Comparison of ENCODE assay signal across 2 cellular contexts in genomic region chr7:151630349-151630748, GRCh38.
TF ChIP-seq lines count a peak whose summit lies in the region.

No MANE protein-coding gene starts in this region.

TF ChIP-seq in IMR-90, 13 proteins besides CTCF, POLR2A, EP300 and RAD21:
- TF ChIP-seq USF2 (IDR thresholded peaks at IDR 0.05; ENCODE audit: low read depth, low read length) (no peak), MXI1 (IDR thresholded peaks at IDR 0.05; ENCODE audit: borderline replicate concordance, low read depth, low read length) (no peak), MAZ (IDR thresholded peaks at IDR 0.05; ENCODE audit: borderline replicate concordance, low read depth, low read length) (no peak), MAFK (IDR thresholded peaks at IDR 0.05; ENCODE audit: low read depth, low read length) (no peak), CHD1 (IDR thresholded peaks at IDR 0.05; ENCODE audit: low read depth, low read length) (no peak), BHLHE40 (IDR thresholded peaks at IDR 0.05; ENCODE audit: low read depth, low read length) (no peak), SMC3 (IDR thresholded peaks at IDR 0.05; ENCODE audit: low read depth, low read length) (no peak), CEBPB (IDR thresholded peaks at IDR 0.05; ENCODE audit: low read depth, low read length) (no peak)
TF ChIP-seq in IMR-90: peak in this region for 0.

TF ChIP-seq in K562, 482 proteins besides CTCF, POLR2A, EP300 and RAD21:
- TF ChIP-seq FUS (optimal IDR thresholded peaks at IDR 0.05; ENCODE audit: low read depth, low read length): no peak
- no peak for TF ChIP-seq CBFA2T3 (IDR thresholded peaks at IDR 0.05)
- peak; percentile 23 for TF ChIP-seq BRD9 (IDR thresholded peaks at IDR 0.05; ENCODE audit: low read depth, partially characterized antibody)
- TF ChIP-seq RBM25 (IDR thresholded peaks at IDR 0.05; ENCODE audit: low read depth, low read length, severe bottlenecking): peak; percentile 100
- no peak for TF ChIP-seq ATF2 (CRISPR knock-in tag; IDR thresholded peaks at IDR 0.05)
- no peak for TF ChIP-seq EP400 (IDR thresholded peaks at IDR 0.05)
- TF ChIP-seq ARID2 (IDR thresholded peaks at IDR 0.05): no peak
- TF ChIP-seq ZFP1 (CRISPR knock-in tag; IDR thresholded peaks at IDR 0.05): no peak
- peak; percentile 72 to 79 for TF ChIP-seq KDM1A (IDR thresholded peaks at IDR 0.05)
- TF ChIP-seq SMARCA5 (IDR thresholded peaks at IDR 0.05): peak; percentile 66; the same call in 1 of the 2 replicates
- TF ChIP-seq U2AF1 (optimal IDR thresholded peaks at IDR 0.05; ENCODE audit: low read depth, low read length): peak; percentile 34
- TF ChIP-seq NFIC (IDR thresholded peaks at IDR 0.05): 0 out of 2 replicates have a peak, but pooled peaks have one; percentile 21
- no peak for TF ChIP-seq EZH2 (IDR thresholded peaks at IDR 0.05; ENCODE audit: borderline replicate concordance, low read depth, low read length)
- peak; percentile 91 for TF ChIP-seq BCOR (IDR thresholded peaks at IDR 0.05)
- TF ChIP-seq ZNF512 (tag; IDR thresholded peaks at IDR 0.05): peak; percentile 60; the same call in 1 of the 2 replicates
- TF ChIP-seq ZFP36 (IDR thresholded peaks at IDR 0.05; ENCODE audit: low read depth, low read length, partially characterized antibody): peak; percentile 89
- TF ChIP-seq ZC3H4 (CRISPR knock-in tag; IDR thresholded peaks at IDR 0.05; ENCODE audit: borderline replicate concordance): no peak
- TF ChIP-seq TRIM28 (IDR thresholded peaks at IDR 0.05): no peak
- TF ChIP-seq CBX1 (IDR thresholded peaks at IDR 0.05; ENCODE audit: low read depth): no peak
- no peak for TF ChIP-seq RAD51 (IDR thresholded peaks at IDR 0.05; ENCODE audit: borderline replicate concordance, low read depth)
- TF ChIP-seq ZNF224 (CRISPR knock-in tag; IDR thresholded peaks at IDR 0.05): 0 out of 2 replicates have a peak, but pooled peaks have one; percentile 30
- TF ChIP-seq HDAC2 (IDR thresholded peaks at IDR 0.05): 0 out of 2 replicates have a peak, but pooled peaks have one; percentile 37
- no peak for TF ChIP-seq ZNF696 (CRISPR knock-in tag; conservative IDR thresholded peaks at IDR 0.05)
